22 cellular contexts compared by ENCODE assay signal in the genomic region with DNA sequence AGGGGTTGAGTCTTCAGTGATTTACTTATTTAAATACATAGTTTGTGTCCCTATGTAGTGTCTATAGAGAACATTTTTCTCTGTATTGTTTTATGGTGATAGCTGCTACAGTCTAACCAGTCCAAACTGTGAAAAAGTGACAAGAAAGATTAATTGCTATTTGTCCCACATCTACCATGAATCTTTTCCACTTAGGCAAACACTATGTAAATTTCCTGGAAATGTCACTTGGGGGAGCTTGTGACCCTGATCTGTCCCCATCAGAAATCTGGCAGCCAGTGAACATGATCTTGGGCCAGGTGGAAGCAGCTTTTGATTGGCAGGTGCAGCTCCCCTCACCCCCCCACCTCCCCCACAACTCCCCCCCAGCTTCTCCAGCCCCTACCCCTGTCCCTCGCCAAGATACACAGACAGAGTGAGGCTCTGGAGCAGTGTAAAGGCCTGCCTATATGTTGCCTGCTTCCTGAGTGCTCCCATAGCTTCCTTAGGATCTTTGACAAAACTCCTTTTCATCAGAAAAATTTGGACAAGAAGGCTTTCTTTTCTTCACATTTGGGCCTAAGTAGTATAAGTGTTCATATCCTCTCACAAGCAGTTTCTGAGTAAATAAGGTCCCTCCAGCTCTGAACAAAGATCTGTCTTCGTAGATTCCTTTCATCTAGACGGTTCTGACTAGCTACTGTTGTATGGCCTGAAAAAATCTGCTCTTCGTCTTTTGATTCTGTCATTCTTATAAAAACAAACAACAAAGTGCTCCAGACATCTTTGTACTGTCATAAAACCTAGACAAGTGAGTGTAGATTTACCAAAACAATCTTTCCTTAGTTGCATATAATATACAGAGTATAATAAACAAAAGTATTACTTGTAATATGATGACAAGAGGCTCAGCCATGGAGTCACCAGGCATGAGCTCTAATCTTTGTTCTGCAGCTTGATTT. TPM values are rescaled to one million over a fixed set of nuclear protein-coding genes. Genes with fewer than 3 reads are reported as not detected.
A peak's percentile ranks its signal among the peaks of the same experiment; 100 is the strongest.
DNase-seq lines count a peak whose midpoint lies in the region; ATAC-seq, FAIRE-seq and TF ChIP-seq lines count a peak whose summit lies in the region.
"Had no signal": no experiment of that assay in that cellular context is flagged by ENCODE, and none has a peak within 500 bp of the region (broad histone marks: within the 10 kb centered on the region; RNA-seq: fewer than 3 reads in every experiment).

No MANE protein-coding gene starts in this region.

- no peak overlapping the region for H3K9ac ChIP-seq in SK-N-SH
- no peak overlapping the region for H3K9ac ChIP-seq in K562 (ENCODE audit: insufficient read depth in 1 of 2, low read depth in 2 of 2, low read length in 2 of 2)

- TF ChIP-seq RAD21 in SK-N-SH (IDR thresholded peaks at IDR 0.05; ENCODE audit: low read length) (peak; percentile 47; the same call in 1 of the 2 replicates), K562 (CRISPR knock-in tag; conservative IDR thresholded peaks at IDR 0.05 in 1 of 2, IDR thresholded peaks at IDR 0.05 in 1 of 2) (no peak)

- H3K4me3 ChIP-seq in SK-N-SH (ENCODE audit: low read depth in 2 of 2, low read length in 1 of 2) (no peak overlapping the region), K562 (no peak overlapping the region), thyroid gland (replicated peaks in 1 of 3) (no peak overlapping the region)

- DNase-seq in SK-N-SH (no peak), K562 (ENCODE audit: extremely low read depth in 1 of 4, low spot score in 3 of 4) (no peak), left kidney (ENCODE audit: low read depth, low spot score) (peak; percentile 51), thyroid gland (no peak), EL (no peak)
- no peak for DNase-seq in activated effector memory CD4-positive, alpha-beta T cell treated with anti-CD3 and anti-CD28 coated beads, Interleukin-2, amount 50 U/mL, for 16 hours
- DNase-seq: C1 segment of cervical spinal cord, DMS153, H7, NCI-H187, NCI-H2171 treated with DMSO at 0.1 percent for 48 hours, NCI-H446 treated with DMSO at 0.1 percent for 48 hours, NCI-H82, SHP77, SW 1271 had no signal

- H3K9me2 ChIP-seq in SK-N-SH: no peaks in the 10 kb centered on the region

- H2AFZ ChIP-seq in SK-N-SH (ENCODE audit: low read depth) (0 out of 2 replicates have a peak overlapping the region, but pooled peaks have one; percentile 14), K562 (ENCODE audit: low read depth, low read length) (no peak overlapping the region)

- H3K36me3 ChIP-seq in SK-N-SH (replicated peaks in 1 of 2; ENCODE audit: control insufficient read depth in 1 of 2, insufficient read depth in 2 of 2, low read length in 1 of 2) (no peaks in the 10 kb centered on the region), K562 (ENCODE audit: control insufficient read depth, insufficient read depth, low read length) (no peaks in the 10 kb centered on the region), thyroid gland (no peaks in the 10 kb centered on the region)

- BruUV-seq in K562 (replicated peaks; lab: Mats Ljungman, UMichigan): no TSS peak

- no peaks in the 10 kb centered on the region; a peak in 2 of 4 replicates for H3K4me1 ChIP-seq in SK-N-SH (ENCODE audit: control insufficient read depth in 1 of 2, insufficient read depth in 2 of 2, low read depth in 1 of 2, low read length in 1 of 2)
- H3K4me1 ChIP-seq in K562 (replicated peaks in 1 of 2; ENCODE audit: control insufficient read depth in 2 of 2, insufficient read depth in 2 of 2, low read length in 2 of 2): no peaks in the 10 kb centered on the region
- H3K4me1 ChIP-seq in thyroid gland: peaks cover 0 to 19% of the 10 kb centered on the region in 2 donors

- H3K79me2 ChIP-seq in SK-N-SH (ENCODE audit: insufficient read depth) (no peaks in the 10 kb centered on the region), K562 (ENCODE audit: control insufficient read depth, insufficient read depth, low read length) (no peaks in the 10 kb centered on the region)

- intact Hi-C loops in K562 (cut with micrococcal nuclease): no loop called here
- intact Hi-C loops in thyroid gland (cut with DNase I): no loop called here

- CTCF ChIA-PET in SK-N-SH (lab: Yijun Ruan, JAX) (interaction anchor here (0.5 to 2.1 kb wide), 6 partner anchors 16 to 183 kb away, joined by 3 to 17 read pairs (median 4); no protein-coding TSS in a partner anchor), K562 (lab: Yijun Ruan, JAX; ENCODE audit: low intra/inter-chr PET ratio) (no interaction called here)

- H4K20me1 ChIP-seq in SK-N-SH (ENCODE audit: insufficient read depth) (no peaks in the 10 kb centered on the region), K562 (replicated peaks; ENCODE audit: control insufficient read depth, insufficient read depth, low read length) (no peaks in the 10 kb centered on the region)

- ATAC-seq in SK-N-SH treated with all-trans-retinoic acid at 6 μM for 48 hours (no peak), K562 (no peak), HG03097 (IDR thresholded peaks at IDR 0.05; ENCODE audit: low FRiP score, unreplicated experiment) (no peak)

- TF ChIP-seq CTCF in SK-N-SH (IDR thresholded peaks at IDR 0.05): no peak
- no peak for TF ChIP-seq CTCF in K562 (IDR thresholded peaks at IDR 0.05 in 2 of 3, conservative IDR thresholded peaks at IDR 0.05 in 1 of 3; ENCODE audit: insufficient read depth in 2 of 3, low read depth in 1 of 3, low read length in 3 of 3)
- TF ChIP-seq CTCF in thyroid gland (IDR thresholded peaks at IDR 0.05): no peak

- H3K27me3 ChIP-seq in SK-N-SH (ENCODE audit: insufficient read depth) (no peaks in the 10 kb centered on the region), K562 (ENCODE audit: control insufficient read depth in 2 of 2, insufficient read depth in 2 of 2, low read length in 2 of 2) (no peaks in the 10 kb centered on the region), thyroid gland (no peaks in the 10 kb centered on the region)

- POLR2A ChIA-PET in SK-N-SH (lab: Yijun Ruan, JAX): no interaction called here
- POLR2A ChIA-PET in K562 (lab: Yijun Ruan, JAX): no interaction called here

- FAIRE-seq in K562 (lab: Jason Lieb, UNC): peak; percentile 59
- FAIRE-seq: A204.1, HTR-8/SVneo, RCC 7860 had no signal

- TF ChIP-seq POLR2A in K562 (conservative IDR thresholded peaks at IDR 0.05) (no peak), thyroid gland (IDR thresholded peaks at IDR 0.05) (no peak)

- H3K4me2 ChIP-seq in SK-N-SH: no peak overlapping the region
- no peak overlapping the region for H3K4me2 ChIP-seq in K562 (ENCODE audit: insufficient read depth, low read length)

- H3K9me1 ChIP-seq in K562 (ENCODE audit: control insufficient read depth, insufficient read depth, low read length): no peaks in the 10 kb centered on the region

- in situ Hi-C loops in K562 (cut with MboI): no loop called here

- H3K27ac ChIP-seq in SK-N-SH (ENCODE audit: low read depth in 2 of 2, low read length in 1 of 2) (no peak overlapping the region), K562 (ENCODE audit: extremely low read depth, low read depth, low read length) (no peak overlapping the region), thyroid gland (peak overlapping the region; percentile 47 to 61 (median 51))

- 32% methylated on average over 4 of the region's 4 CpGs for WGBS in SK-N-SH (ENCODE audit: low lambda C conversion rate)
- WGBS in K562 (ENCODE audit: insufficient coverage, low coverage, missing lambda C conversion rate): 0% methylated on average over 4 of the region's 4 CpGs
- WGBS in thyroid gland, 2 donors: 55 to 66% methylated on average over 4 of the region's 4 CpGs

- TF ChIP-seq EP300 in SK-N-SH (IDR thresholded peaks at IDR 0.05; ENCODE audit: borderline replicate concordance in 1 of 2, low read depth in 1 of 2, low read length in 1 of 2) (no peak), K562 (IDR thresholded peaks at IDR 0.05; ENCODE audit: low read length) (no peak)

- H3F3A ChIP-seq in SK-N-SH (replicated peaks; ENCODE audit: insufficient read depth): no peaks in the 10 kb centered on the region

- H3K9me3 ChIP-seq in SK-N-SH (no peaks in the 10 kb centered on the region), K562 (replicated peaks; ENCODE audit: control insufficient read depth, insufficient read depth, low read depth, low read length) (0 out of 2 replicates have a peak, but pooled peaks cover 2% of the 10 kb centered on the region), thyroid gland (no peaks in the 10 kb centered on the region)

TF ChIP-seq in SK-N-SH, 30 proteins besides CTCF, POLR2A, EP300 and RAD21 (continues in another document):
- TF ChIP-seq TAF1 (IDR thresholded peaks at IDR 0.05; ENCODE audit: borderline replicate concordance, low read depth, low read length): no peak
- no peak for TF ChIP-seq FOXJ3 (CRISPR knock-in tag; IDR thresholded peaks at IDR 0.05)
- TF ChIP-seq POLR2AphosphoS5 (IDR thresholded peaks at IDR 0.05; ENCODE audit: low read depth, low read length): no peak

TF ChIP-seq in SK-N-SH treated with all-trans-retinoic acid at 6 μM for 48 hours, 23 proteins besides CTCF, POLR2A, EP300 and RAD21 (continues in another document):
- no peak for TF ChIP-seq ESRRG (CRISPR knock-in tag; IDR thresholded peaks at IDR 0.05)

RNA-seq across cellular contexts. Expression of a gene that starts 31.6 kb away (rescaled TPM):
- not detected in 2 replicates for polyA plus RNA-seq in SK-N-SH (2012; rRNA removed)
- not detected in 2 replicates for polyA plus RNA-seq in SK-N-SH (2012; cell fraction: cytosol; rRNA removed)
- polyA plus RNA-seq in SK-N-SH (2012; cell fraction: nucleus; rRNA removed): not detected in 2 replicates
- not detected in 2 replicates for total RNA-seq in K562 (2011; cell fraction: chromatin; rRNA removed; ENCODE audit: low replicate concordance)
- total RNA-seq in K562 (2011; cell fraction: nucleolus; rRNA removed): not detected in 2 replicates
- total RNA-seq in K562 (2011; cell fraction: nucleoplasm; rRNA removed): not detected in 2 replicates
- not detected in 2 replicates for total RNA-seq in K562 (2014; rRNA removed)
- total RNA-seq in K562 (2014; rRNA removed; fragmentation: Illumina TruSeq; extraction: Trizol): not detected in 2 replicates
- not detected in 2 replicates for total RNA-seq in K562 (2015; rRNA removed; fragmentation: Illumina TruSeq; extraction: Trizol)
- total RNA-seq in K562 (2021): 0.04 TPM in 1 of 2 replicates, not detected in the other
- polyA plus RNA-seq in K562 (2011; rRNA removed): not detected in 2 replicates
- polyA plus RNA-seq in K562 (2011; cell fraction: cytosol; rRNA removed): not detected in 2 replicates
- not detected in 2 replicates for polyA plus RNA-seq in K562 (2011; cell fraction: nucleus; rRNA removed)
- polyA plus RNA-seq in K562 (2012): not detected in 2 replicates
- polyA plus RNA-seq in K562 (2014; fragmentation: Illumina TruSeq; extraction: Trizol): not detected in 2 replicates
- not detected for polyA plus RNA-seq in K562 (2014; fragmentation: Nextera tagmentation; extraction: Ambion mirVana)
- polyA plus RNA-seq in K562 (2014; rRNA removed): not detected in 2 replicates
- not detected in 2 replicates for polyA minus RNA-seq in K562 (2011; rRNA and poly(A)+ RNA removed)
- not detected in 2 replicates for polyA minus RNA-seq in K562 (2011; cell fraction: cytosol; rRNA and poly(A)+ RNA removed)
- polyA minus RNA-seq in K562 (2011; cell fraction: nucleus; rRNA and poly(A)+ RNA removed): not detected in 2 replicates
- total RNA-seq in thyroid gland: not detected
- total RNA-seq: H7, LHCN-M2 had no signal
- polyA plus RNA-seq: IgD-negative memory B cell had no signal

Comparison
In these comparisons a context has a peak if more than half of its experiments do, and no peak if none do; other contexts are left out.
1. H3K27ac ChIP-seq: peak in thyroid gland (3 of 3); none in SK-N-SH (0 of 2) and K562 (single experiment).